Comparison of ENCODE assay signal across 28 cellular contexts in the genomic region with DNA sequence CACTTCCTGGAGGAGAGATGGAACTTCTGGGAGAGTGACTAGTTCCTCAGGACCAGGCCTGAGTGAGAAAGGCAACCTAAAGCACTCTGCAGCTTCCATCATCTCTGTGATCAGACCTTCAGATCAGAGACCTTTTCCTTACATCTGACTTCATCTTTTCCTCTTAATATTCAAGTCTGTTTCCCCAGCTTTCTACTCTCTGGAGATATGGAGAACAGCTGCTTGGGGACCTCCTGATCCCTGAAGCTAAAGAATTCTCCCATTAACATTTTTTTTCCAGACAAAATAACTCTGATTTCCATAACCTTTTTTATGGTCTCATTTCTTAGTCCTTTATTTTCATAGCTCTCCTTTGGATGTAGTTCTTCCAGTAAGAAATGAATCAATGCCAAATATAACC.
"Had no signal": no experiment of that assay in that cellular context is flagged by ENCODE, and none has a peak within 500 bp of the region (broad histone marks: within the 10 kb centered on the region; RNA-seq: fewer than 3 reads in every experiment).

No MANE protein-coding gene starts in this region.

- H3K4me1 ChIP-seq: Peyer's patch had no signal

- H3K9me3 ChIP-seq: Peyer's patch, SJSA1, SK-N-SH had no signal

- H3K9ac ChIP-seq: SK-N-SH had no signal

- ATAC-seq: activated CD8-positive, alpha-beta T cell treated with anti-CD3 and anti-CD28 coated beads for 36 hours; activated T-cell treated with anti-CD3 and anti-CD28 coated beads, Interleukin-2, amount 50 U/mL, for 4 hours; K562; PC-3 had no signal

- FAIRE-seq: K562, TTC549 had no signal

- H3K4me2 ChIP-seq: SK-N-SH had no signal

- DNase-seq: activated CD4-positive, alpha-beta T cell treated with anti-CD3 and anti-CD28 coated beads, Interleukin-2, amount 10 ng/mL, durations not matched to agents 24 days and 14 days; activated CD4-positive, alpha-beta T cell treated with anti-CD3 and anti-CD28 coated beads, Interleukin-2, amount 50 U/mL, for 4 hours; activated CD8-positive, alpha-beta T cell treated with anti-CD3 and anti-CD28 coated beads for 36 hours; activated naive CD4-positive, alpha-beta T cell treated with anti-CD3 and anti-CD28 coated beads, Interleukin-2, amount 50 U/mL, for 16 hours; activated naive CD8-positive, alpha-beta T cell treated with anti-CD3 and anti-CD28 coated beads for 36 hours; activated T-cell treated with anti-CD3 and anti-CD28 coated beads for 4 hours; activated T-cell treated with anti-CD3 and anti-CD28 coated beads, Interleukin-2, amount 50 U/mL, for 4 hours; amniotic stem cell; aorta; NCI-H1105; NCI-H1417 treated with DMSO at 0.1 percent for 48 hours; NCI-H187 treated with DMSO at 0.1 percent for 48 hours; NCI-H2081; NCI-H2171 treated with DMSO at 0.1 percent for 48 hours; NCI-H226; NCI-H446 treated with DMSO at 0.1 percent for 48 hours; NCI-H524; NCI-H69; NK-92 treated with Interleukin-12 subunit alpha and Interleukin-12 subunit beta, amount 100 ng/mL, for 24 hours; PC-3; Peyer's patch; RPMI8226; SHP77 treated with DMSO at 0.1 percent for 48 hours; SK-N-SH had no signal

- H3K36me3 ChIP-seq: cardiac muscle cell, Peyer's patch, SJSA1 had no signal

- H3K4me3 ChIP-seq: cardiac muscle cell, K562, Peyer's patch, SJSA1 had no signal

- H3K27ac ChIP-seq: cardiac muscle cell, Peyer's patch, SJSA1 had no signal

- H3K27me3 ChIP-seq: cardiac muscle cell, Peyer's patch, SJSA1 had no signal
